Comparison of ENCODE assay signal across 22 cellular contexts in genomic region chr15:26376243-26376642, GRCh38.
"Had no signal": no experiment of that assay in that cellular context is flagged by ENCODE, and none has a peak within 500 bp of the region (broad histone marks: within the 10 kb centered on the region; RNA-seq: fewer than 3 reads in every experiment).

No MANE protein-coding gene starts in this region.

- H3K36me3 Mint-ChIP-seq: immature natural killer cell, mesothelial cell of epicardium, natural killer cell had no signal

- H3K4me3 Mint-ChIP-seq: immature natural killer cell, memory B cell, mesothelial cell of epicardium, natural killer cell, neural crest cell had no signal

- H3K27me3 Mint-ChIP-seq: memory B cell had no signal

- ATAC-seq: esophagus mucosa, gastroesophageal sphincter, left cardiac atrium, lower lobe of right lung, natural killer cell, right cardiac atrium had no signal

- H3K4me1 Mint-ChIP-seq: immature natural killer cell, memory B cell, mesothelial cell of epicardium, natural killer cell, neural crest cell had no signal

- DNase-seq: cortex of kidney; effector memory CD4-positive, alpha-beta T cell; foreskin fibroblast; glutamatergic neuron; immature natural killer cell; kidney; left cardiac atrium; left ventricle myocardium inferior; lower lobe of right lung; natural killer cell; ovary; right cardiac atrium; stimulated activated CD4-positive, alpha-beta T cell treated with anti-CD3 and anti-CD28 coated beads, Interleukin-2, amount 100 ng/mL, for 48 hours; stimulated activated naive CD4-positive, alpha-beta T cell treated with Interleukin-2 at 50 U/mL for 16 hours; tibial artery; upper lobe of left lung had no signal

- H3K27ac Mint-ChIP-seq: immature natural killer cell, memory B cell, mesothelial cell of epicardium, natural killer cell, progenitor cell of endocrine pancreas had no signal
